Comparison of ENCODE assay signal across 30 cellular contexts in genomic region chr2:7384773-7385349, GRCh38.
"Had no signal": no experiment of that assay in that cellular context is flagged by ENCODE, and none has a peak within 500 bp of the region (broad histone marks: within the 10 kb centered on the region; RNA-seq: fewer than 3 reads in every experiment).

No MANE protein-coding gene starts in this region.

- ATAC-seq: natural killer cell; psoas muscle; right cardiac atrium; sciatic nerve; stimulated activated memory B cell treated with anti-CD40 and anti-IgM and Interleukin-4, amounts not matched to agents 10 μg/mL and 1 μg/mL and 100 μg/mL, for 72 hours; stimulated activated naive CD8-positive, alpha-beta T cell treated with anti-CD3 and anti-CD28 coated beads, Interleukin-15, amount 100 ng/mL, for 72 hours; stimulated activated naive CD8-positive, alpha-beta T cell treated with anti-CD3 and anti-CD28 coated beads, Interleukin-15, Interleukin-2, amounts not matched to agents 100 U/mL and 50 U/mL, for 24 hours; upper lobe of right lung had no signal

- H3K36me3 ChIP-seq: neural progenitor cell, ovary, spleen, suprapubic skin, tibial artery, transverse colon, upper lobe of right lung, uterus had no signal

- H3K36me3 Mint-ChIP-seq: natural killer cell; neural progenitor cell; stimulated activated memory B cell treated with anti-CD40 and anti-IgM and Interleukin-4, amounts not matched to agents 10 μg/mL and 1 μg/mL and 100 μg/mL, for 72 hours; type B pancreatic cell had no signal

- H3K27ac ChIP-seq: neural progenitor cell, ovary, parathyroid adenoma, psoas muscle, skin epidermis, spleen, suprapubic skin, testis, tibial artery, transverse colon, upper lobe of right lung, uterus had no signal

- H3K4me1 ChIP-seq: parathyroid adenoma, psoas muscle, spleen, suprapubic skin, testis, tibial artery, transverse colon, upper lobe of right lung, uterus had no signal

- H3K9me3 Mint-ChIP-seq: natural killer cell; nephron; neural progenitor cell; stimulated activated memory B cell treated with anti-CD40 and anti-IgM and Interleukin-4, amounts not matched to agents 10 μg/mL and 1 μg/mL and 100 μg/mL, for 72 hours had no signal

- H3K4me3 ChIP-seq: neural progenitor cell, ovary, psoas muscle, skin epidermis, smooth muscle cell, spleen, suprapubic skin, testis, tibial artery, transverse colon, upper lobe of right lung, uterus had no signal

- H3K27me3 Mint-ChIP-seq: stimulated activated memory B cell treated with anti-CD40 and anti-IgM and Interleukin-4, amounts not matched to agents 10 μg/mL and 1 μg/mL and 100 μg/mL, for 72 hours; type B pancreatic cell had no signal

- H3K4me1 Mint-ChIP-seq: natural killer cell; nephron; stimulated activated memory B cell treated with anti-CD40 and anti-IgM and Interleukin-4, amounts not matched to agents 10 μg/mL and 1 μg/mL and 100 μg/mL, for 72 hours; stimulated activated naive CD8-positive, alpha-beta T cell treated with anti-CD3 and anti-CD28 coated beads, Interleukin-15, amount 100 ng/mL, for 72 hours had no signal

- H3K27me3 ChIP-seq: neural progenitor cell, ovary, spleen, suprapubic skin, testis, tibial artery, transverse colon, upper lobe of right lung, uterus had no signal

- H3K9me3 ChIP-seq: ovary, psoas muscle, spleen, suprapubic skin, testis, tibial artery, transverse colon, upper lobe of right lung, uterus had no signal

- H3K9ac ChIP-seq: neural progenitor cell, parathyroid adenoma had no signal

- H3K4me2 ChIP-seq: neural progenitor cell, smooth muscle cell had no signal

- DNase-seq: natural killer cell; occipital lobe; ovary; psoas muscle; right cardiac atrium; spleen; stimulated activated CD4-positive, alpha-beta T cell treated with anti-CD3 and anti-CD28 coated beads, Interleukin-12 subunit alpha, Interleukin-12 subunit beta, amount 100 ng/mL, for 4 hours; stimulated activated CD4-positive, alpha-beta T cell treated with anti-CD3 and anti-CD28 coated beads, Interleukin-1b, Interleukin-23, amount 100 ng/mL, for 48 hours; stimulated activated CD4-positive, alpha-beta T cell treated with anti-CD3 and anti-CD28 coated beads, Interleukin-4, amount 100 ng/mL, for 1 hour; stimulated activated CD4-positive, alpha-beta T cell treated with anti-CD3 and anti-CD28 coated beads, Interleukin-4, amount 100 ng/mL, for 4 hours; stimulated activated CD8-positive, alpha-beta memory T cell treated with anti-CD3 and anti-CD28 coated beads, Interleukin-4, amount 100 ng/mL, for 48 hours; stimulated activated naive CD4-positive, alpha-beta T cell; stimulated activated naive CD8-positive, alpha-beta T cell treated with anti-CD3 and anti-CD28 coated beads, Interleukin-15, amount 100 ng/mL, for 72 hours; stimulated activated naive CD8-positive, alpha-beta T cell treated with anti-CD3 and anti-CD28 coated beads, Interleukin-15, Interleukin-2, amounts not matched to agents 100 U/mL and 50 U/mL, for 24 hours; substantia nigra; testis; tibial artery; transverse colon; upper lobe of right lung; uterus had no signal

- H3K4me3 Mint-ChIP-seq: natural killer cell; nephron; neural progenitor cell; stimulated activated memory B cell treated with anti-CD40 and anti-IgM and Interleukin-4, amounts not matched to agents 10 μg/mL and 1 μg/mL and 100 μg/mL, for 72 hours; stimulated activated naive CD8-positive, alpha-beta T cell treated with anti-CD3 and anti-CD28 coated beads, Interleukin-15, amount 100 ng/mL, for 72 hours; type B pancreatic cell had no signal

- H3K27ac Mint-ChIP-seq: natural killer cell; nephron; neural progenitor cell; progenitor cell of endocrine pancreas; stimulated activated memory B cell treated with anti-CD40 and anti-IgM and Interleukin-4, amounts not matched to agents 10 μg/mL and 1 μg/mL and 100 μg/mL, for 72 hours; stimulated activated naive CD8-positive, alpha-beta T cell treated with anti-CD3 and anti-CD28 coated beads, Interleukin-15, amount 100 ng/mL, for 72 hours; type B pancreatic cell had no signal
